In the genomic region with DNA sequence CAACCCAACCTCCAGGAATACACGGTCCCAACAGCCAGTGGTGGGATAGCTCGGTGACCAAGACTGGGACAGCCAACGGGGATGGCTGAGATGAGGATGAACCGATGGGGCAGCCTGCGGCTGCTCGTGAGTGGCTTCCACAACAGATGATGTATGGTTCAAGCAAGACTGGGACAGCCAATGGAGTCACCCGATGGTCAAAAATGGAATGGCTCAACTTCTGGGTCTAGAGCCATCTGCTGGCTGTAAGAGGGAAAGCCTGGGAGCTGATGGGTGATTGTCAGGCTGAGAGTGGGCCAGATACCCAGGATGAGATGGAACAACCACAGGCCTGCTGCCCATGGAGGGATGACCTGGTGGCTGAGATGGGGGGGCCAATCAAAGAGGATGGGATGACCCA, we compare ENCODE assay signal across 1 cellular context.
TF ChIP-seq lines count a peak whose summit lies in the region.

No MANE protein-coding gene starts in this region.

TF ChIP-seq in K562, 482 proteins besides CTCF, POLR2A, EP300 and RAD21 (continued from another document):
- TF ChIP-seq, protein P1, sequence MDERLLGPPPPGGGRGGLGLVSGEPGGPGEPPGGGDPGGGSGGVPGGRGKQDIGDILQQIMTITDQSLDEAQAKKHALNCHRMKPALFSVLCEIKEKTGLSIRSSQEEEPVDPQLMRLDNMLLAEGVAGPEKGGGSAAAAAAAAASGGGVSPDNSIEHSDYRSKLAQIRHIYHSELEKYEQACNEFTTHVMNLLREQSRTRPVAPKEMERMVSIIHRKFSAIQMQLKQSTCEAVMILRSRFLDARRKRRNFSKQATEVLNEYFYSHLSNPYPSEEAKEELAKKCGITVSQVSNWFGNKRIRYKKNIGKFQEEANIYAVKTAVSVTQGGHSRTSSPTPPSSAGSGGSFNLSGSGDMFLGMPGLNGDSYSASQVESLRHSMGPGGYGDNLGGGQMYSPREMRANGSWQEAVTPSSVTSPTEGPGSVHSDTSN (CRISPR knock-in tag; IDR thresholded peaks at IDR 0.05; ENCODE audit: low read depth) = no peak
- TF ChIP-seq, protein P1 (tag; conservative IDR thresholded peaks at IDR 0.05; ENCODE audit: low read depth) = peak; percentile 26; the same call in 1 of the 2 replicates
- TF ChIP-seq BRF1 (IDR thresholded peaks at IDR 0.05; ENCODE audit: borderline replicate concordance, extremely low read depth, insufficient read length) (no peak), MIER1 (IDR thresholded peaks at IDR 0.05; ENCODE audit: low read depth) (peak; percentile 92), HCFC1 (IDR thresholded peaks at IDR 0.05; ENCODE audit: low read depth, low read length) (peak; percentile 52), ZBTB40 (IDR thresholded peaks at IDR 0.05) (no peak), ZBTB40 (CRISPR knock-in tag; IDR thresholded peaks at IDR 0.05) (no peak), TAF9B (IDR thresholded peaks at IDR 0.05; ENCODE audit: partially characterized antibody) (no peak), ZNF766 (CRISPR knock-in tag; conservative IDR thresholded peaks at IDR 0.05) (peak; percentile 92)
